In genomic region chr3:124429129-124429815, GRCh38 we compare ENCODE assay signal across 11 cellular contexts.
DNase-seq lines count a peak whose midpoint lies in the region; ATAC-seq and TF ChIP-seq lines count a peak whose summit lies in the region.
"Had no signal": no experiment of that assay in that cellular context is flagged by ENCODE, and none has a peak within 500 bp of the region (broad histone marks: within the 10 kb centered on the region; RNA-seq: fewer than 3 reads in every experiment).

No MANE protein-coding gene starts in this region.

- peak; percentile 96 for ATAC-seq in foreskin keratinocyte
- ATAC-seq in HG02938 (IDR thresholded peaks at IDR 0.05; ENCODE audit: unreplicated experiment), result no peak

- POLR2A ChIA-PET in CD4-positive, alpha-beta memory T cell (lab: Charles Lee; ENCODE audit: partially characterized antibody), result no interaction called here

- H3K27me3 ChIP-seq in SJCRH30, result no peaks in the 10 kb centered on the region
- H3K27me3 ChIP-seq in foreskin keratinocyte, result no peaks in the 10 kb centered on the region
- H3K27me3 ChIP-seq in Karpas-422 (ENCODE audit: low read length), result no peaks in the 10 kb centered on the region
- no peaks in the 10 kb centered on the region for H3K27me3 ChIP-seq in CD4-positive, alpha-beta memory T cell (ENCODE audit: insufficient read depth, low read length)
- H3K27me3 ChIP-seq: tibial nerve had no signal

- no peaks in the 10 kb centered on the region for H3K36me3 ChIP-seq in SJCRH30
- no peaks in the 10 kb centered on the region for H3K36me3 ChIP-seq in Karpas-422 (ENCODE audit: insufficient read depth, low read length)
- no peaks in the 10 kb centered on the region for H3K36me3 ChIP-seq in CD4-positive, alpha-beta memory T cell (ENCODE audit: insufficient read depth, low read length)

- no peaks in the 10 kb centered on the region for H4K20me1 ChIP-seq in Karpas-422 (ENCODE audit: insufficient read depth, low read depth, low read length)

- no TSS peak for BruUV-seq in Calu3 (replicated peaks; lab: Mats Ljungman, UMichigan)

- no peaks in the 10 kb centered on the region for H3K36me3 Mint-ChIP-seq in Calu3 (ENCODE audit: insufficient read depth, unreplicated experiment)
- H3K36me3 Mint-ChIP-seq in CD4-positive, alpha-beta memory T cell, result no peaks in the 10 kb centered on the region

- no peak overlapping the region for H3K4me2 ChIP-seq in Karpas-422 (ENCODE audit: low read depth, low read length, poor library complexity, severe bottlenecking)

- peaks cover 20% of the 10 kb centered on the region for H3K27me3 Mint-ChIP-seq in Calu3 (ENCODE audit: unreplicated experiment)
- H3K27me3 Mint-ChIP-seq in CD4-positive, alpha-beta memory T cell, result peaks cover 5 to 8% of the 10 kb centered on the region in 2 donors

- H3K9me2 ChIP-seq in Karpas-422 (replicated peaks; ENCODE audit: insufficient read depth, low read length), result no peaks in the 10 kb centered on the region

- H3K4me3 ChIP-seq in SJCRH30, result no peak overlapping the region
- H3K4me3 ChIP-seq in Karpas-422 (ENCODE audit: low read length), result no peak overlapping the region
- no peak overlapping the region for H3K4me3 ChIP-seq in CD4-positive, alpha-beta memory T cell (ENCODE audit: low read length in 2 of 2)
- H3K4me3 ChIP-seq: tibial nerve had no signal

- no peaks in the 10 kb centered on the region for H3K9me3 Mint-ChIP-seq in Calu3 (ENCODE audit: low read depth, unreplicated experiment)
- H3K9me3 Mint-ChIP-seq in CD4-positive, alpha-beta memory T cell, result no peaks in the 10 kb centered on the region
- H3K9me3 Mint-ChIP-seq: mesothelial cell of epicardium had no signal

- TF ChIP-seq CTCF in Calu3 (IDR thresholded peaks at IDR 0.05; ENCODE audit: unreplicated experiment) (no peak), foreskin keratinocyte (conservative IDR thresholded peaks at IDR 0.05) (no peak)

- intact Hi-C loops in Calu3 (cut with micrococcal nuclease; ENCODE audit: unreplicated experiment), result no loop called here
- intact Hi-C loops in CD4-positive, alpha-beta memory T cell (cut with micrococcal nuclease), result no loop called here

- H3K79me2 ChIP-seq in Karpas-422 (ENCODE audit: low read length), result no peaks in the 10 kb centered on the region

- H2AFZ ChIP-seq in Karpas-422 (ENCODE audit: low read length), result no peak overlapping the region

- DNase-seq in Calu3 (peak; percentile 14), LoVo (ENCODE audit: low spot score) (peak; percentile 65), SJCRH30 (peak; percentile 53 to 83), foreskin keratinocyte (peak; percentile 68 to 84), Karpas-422 (no peak), HuH-7 (ENCODE audit: low spot score) (no peak)
- no peak for DNase-seq in CD4-positive, alpha-beta memory T cell
- DNase-seq: activated T-cell treated with anti-CD3 and anti-CD28 coated beads for 4 hours had no signal

- H3K27ac ChIP-seq in SJCRH30, result peak overlapping the region; percentile 61
- no peak overlapping the region for H3K27ac ChIP-seq in foreskin keratinocyte
- H3K27ac ChIP-seq in Karpas-422 (ENCODE audit: low read length), result no peak overlapping the region
- no peak overlapping the region for H3K27ac ChIP-seq in CD4-positive, alpha-beta memory T cell (ENCODE audit: low read depth, low read length)
- H3K27ac ChIP-seq: tibial nerve had no signal

- CTCF ChIA-PET in Calu3 (lab: Charles Lee), result interaction anchor here (0.5 to 1.2 kb wide), 3 partner anchors 15 to 396 kb away, joined by 3 to 7 read pairs (median 3); partner anchors contain the start of gene KALRN
- CTCF ChIA-PET in CD4-positive, alpha-beta memory T cell (lab: Charles Lee; ENCODE audit: partially characterized antibody), result no interaction called here

- H3K9ac ChIP-seq in Karpas-422 (ENCODE audit: low read length), result no peak overlapping the region

- peaks cover 14% of the 10 kb centered on the region for H3K4me1 Mint-ChIP-seq in Calu3 (ENCODE audit: low read depth, unreplicated experiment)
- H3K4me1 Mint-ChIP-seq in CD4-positive, alpha-beta memory T cell, result no peaks in the 10 kb centered on the region

- H3K27ac Mint-ChIP-seq in Calu3 (ENCODE audit: unreplicated experiment), result no peak overlapping the region
- H3K27ac Mint-ChIP-seq in CD4-positive, alpha-beta memory T cell, result no peak overlapping the region
- H3K27ac Mint-ChIP-seq: mesothelial cell of epicardium had no signal

- H3K4me3 Mint-ChIP-seq in Calu3 (ENCODE audit: low read depth, unreplicated experiment), result no peak overlapping the region
- H3K4me3 Mint-ChIP-seq in CD4-positive, alpha-beta memory T cell, result no peak overlapping the region
- H3K4me3 Mint-ChIP-seq: mesothelial cell of epicardium had no signal

- H3K9me3 ChIP-seq in SJCRH30 (replicated peaks) (no peaks in the 10 kb centered on the region), Karpas-422 (ENCODE audit: low read length) (no peaks in the 10 kb centered on the region)
- no peaks in the 10 kb centered on the region for H3K9me3 ChIP-seq in CD4-positive, alpha-beta memory T cell (ENCODE audit: control insufficient read depth in 1 of 2, low read length in 2 of 2)
- H3K9me3 ChIP-seq: tibial nerve had no signal

- H3K4me1 ChIP-seq in SJCRH30 (peaks cover 25% of the 10 kb centered on the region), foreskin keratinocyte (peaks cover 23% of the 10 kb centered on the region), Karpas-422 (ENCODE audit: low read length) (peaks cover 9% of the 10 kb centered on the region)
- H3K4me1 ChIP-seq in CD4-positive, alpha-beta memory T cell (ENCODE audit: insufficient read depth, low read length), result no peaks in the 10 kb centered on the region
- H3K4me1 ChIP-seq: tibial nerve had no signal

Comparison
In these comparisons a context has a peak if more than half of its experiments do, and no peak if none do; other contexts are left out.
1. DNase-seq: peak in Calu3 (single experiment), LoVo (single experiment), SJCRH30 (2 of 2) and foreskin keratinocyte (2 of 2); none in Karpas-422 (single experiment), HuH-7 (single experiment) and CD4-positive, alpha-beta memory T cell (0 of 5).